19 cellular contexts compared by ENCODE assay signal in the genomic region with DNA sequence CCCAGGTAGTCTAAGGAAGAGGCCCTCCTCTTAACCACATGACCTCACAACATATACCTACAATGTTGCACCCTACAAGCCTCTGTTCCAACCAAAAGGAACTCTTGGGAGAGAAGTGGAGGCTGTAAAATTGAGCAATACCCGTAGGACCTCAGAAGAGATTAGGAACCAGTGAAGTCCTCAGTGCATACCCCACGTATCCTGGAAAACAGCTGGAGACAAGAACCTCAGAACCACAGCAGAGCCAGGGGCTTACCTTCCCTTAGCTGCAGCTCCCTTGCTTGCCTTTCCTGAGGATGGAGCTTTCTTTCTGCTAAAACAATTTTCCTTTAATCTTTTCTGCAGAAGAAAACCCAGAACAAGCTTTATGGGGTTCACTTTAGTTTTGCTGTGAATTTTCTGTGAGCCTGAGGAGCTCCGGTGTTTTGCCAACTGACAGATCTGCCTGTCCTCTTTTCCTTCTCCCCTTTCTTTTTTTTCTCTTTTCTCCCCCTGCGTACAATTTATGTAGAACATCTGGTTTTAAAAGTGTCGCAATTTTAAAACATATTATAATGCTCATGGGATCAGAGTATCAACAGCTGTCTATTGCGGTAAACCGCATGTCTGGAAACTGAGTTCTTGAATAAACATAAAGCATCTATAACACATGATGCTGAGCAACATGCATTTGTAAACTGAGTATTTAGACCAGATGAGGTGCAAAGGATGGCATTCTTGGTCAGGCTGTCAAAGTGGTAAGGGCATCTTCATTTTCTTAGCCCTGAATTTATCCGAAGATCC.
"Had no signal": no experiment of that assay in that cellular context is flagged by ENCODE, and none has a peak within 500 bp of the region (broad histone marks: within the 10 kb centered on the region; RNA-seq: fewer than 3 reads in every experiment).

No MANE protein-coding gene starts in this region.

- H3K4me1 Mint-ChIP-seq: naive thymus-derived CD8-positive, alpha-beta T cell had no signal

- H3K9me3 Mint-ChIP-seq: endodermal cell; naive thymus-derived CD8-positive, alpha-beta T cell; stimulated activated naive CD8-positive, alpha-beta T cell treated with anti-CD3 and anti-CD28 coated beads, Interleukin-15, Interleukin-2, amounts not matched to agents 100 ng/mL and 50 ng/mL, for 24 hours; T-helper 2 cell treated with Interferon-gamma antibody and Interleukin-4, amounts not matched to agents 5 μg/mL and 100 μg/mL, for 36 hours had no signal

- FAIRE-seq: keratinocyte, TTC549 had no signal

- H3K27me3 ChIP-seq: sigmoid colon, suprapubic skin had no signal

- H3K36me3 Mint-ChIP-seq: activated naive CD8-positive, alpha-beta T cell; naive thymus-derived CD8-positive, alpha-beta T cell had no signal

- H3K4me3 ChIP-seq: sigmoid colon, suprapubic skin had no signal

- H3K9me3 ChIP-seq: sigmoid colon, suprapubic skin had no signal

- H3K4me1 ChIP-seq: parathyroid adenoma, sigmoid colon, suprapubic skin had no signal

- H3K9ac ChIP-seq: parathyroid adenoma had no signal

- H3K4me3 Mint-ChIP-seq: activated naive CD8-positive, alpha-beta T cell; endodermal cell; naive thymus-derived CD8-positive, alpha-beta T cell; stimulated activated naive CD8-positive, alpha-beta T cell treated with anti-CD3 and anti-CD28 coated beads, Interleukin-15, Interleukin-2, amounts not matched to agents 100 ng/mL and 50 ng/mL, for 24 hours; T-helper 2 cell treated with Interferon-gamma antibody and Interleukin-4, amounts not matched to agents 5 μg/mL and 100 μg/mL, for 36 hours had no signal

- H3K27ac ChIP-seq: parathyroid adenoma, sigmoid colon, suprapubic skin had no signal

- DNase-seq: activated CD4-positive, alpha-beta T cell treated with anti-CD3 and anti-CD28 coated beads, Interleukin-2, amount 50 U/mL, for 4 hours; activated gamma-delta T cell; amniotic stem cell; endodermal cell; erythroblast; glutamatergic neuron; hypothalamus; mesendoderm; naive thymus-derived CD8-positive, alpha-beta T cell; sigmoid colon; stimulated activated CD4-positive, alpha-beta T cell treated with anti-CD3 and anti-CD28 coated beads, Interleukin-2, amount 100 ng/mL, for 48 hours; trophoblast cell had no signal

- H3K27ac Mint-ChIP-seq: activated naive CD8-positive, alpha-beta T cell; endodermal cell; naive thymus-derived CD8-positive, alpha-beta T cell; stimulated activated naive CD8-positive, alpha-beta T cell treated with anti-CD3 and anti-CD28 coated beads, Interleukin-15, Interleukin-2, amounts not matched to agents 100 ng/mL and 50 ng/mL, for 24 hours; T-helper 2 cell treated with Interferon-gamma antibody and Interleukin-4, amounts not matched to agents 5 μg/mL and 100 μg/mL, for 36 hours had no signal

- H3K27me3 Mint-ChIP-seq: activated naive CD8-positive, alpha-beta T cell; naive thymus-derived CD8-positive, alpha-beta T cell; stimulated activated naive CD8-positive, alpha-beta T cell treated with anti-CD3 and anti-CD28 coated beads, Interleukin-15, Interleukin-2, amounts not matched to agents 100 ng/mL and 50 ng/mL, for 24 hours had no signal

- ATAC-seq: naive thymus-derived CD8-positive, alpha-beta T cell had no signal

- H3K36me3 ChIP-seq: sigmoid colon, suprapubic skin had no signal
